Comparison of ENCODE assay signal across 32 cellular contexts in the genomic region with DNA sequence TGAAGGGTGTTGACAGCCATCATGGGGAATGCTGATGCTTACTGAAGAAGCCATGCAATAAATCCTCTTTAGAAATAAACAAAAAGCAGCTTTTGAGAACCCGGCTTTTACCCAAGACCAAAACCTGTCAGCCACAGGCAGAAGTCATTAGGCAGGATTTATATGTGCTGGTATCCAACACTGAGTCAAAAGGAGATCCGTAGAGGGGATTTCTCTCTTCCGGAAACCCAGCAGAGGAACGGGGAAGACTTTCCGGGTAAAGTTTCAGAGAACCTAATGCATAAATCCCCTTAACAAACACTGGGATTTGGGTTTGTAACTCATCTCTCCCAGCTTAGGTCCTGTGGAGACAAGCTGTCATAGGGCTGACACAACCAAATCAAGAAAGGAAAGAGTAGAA.
"Had no signal": no experiment of that assay in that cellular context is flagged by ENCODE, and none has a peak within 500 bp of the region (broad histone marks: within the 10 kb centered on the region; RNA-seq: fewer than 3 reads in every experiment).

No MANE protein-coding gene starts in this region.

- H3K27me3 Mint-ChIP-seq: activated B cell treated with CpG ODN at 0.5 μM for 24 hours; activated CD8-positive, alpha-beta T cell treated with anti-CD3 and anti-CD28 coated beads for 36 hours; activated naive CD4-positive, alpha-beta T cell treated with anti-CD3 and anti-CD28 coated beads, Interleukin-2, amount 50 U/mL, for 24 hours; activated naive CD8-positive, alpha-beta T cell treated with anti-CD3 and anti-CD28 coated beads, Interleukin-2, amount 10 ng/mL, durations not matched to agents 7 days and 5 days; activated T-cell treated with anti-CD3 and anti-CD28 coated beads, Interleukin-2, amount 50 U/mL, for 24 hours; brain had no signal

- H3K27ac ChIP-seq: KMS-11, Peyer's patch, SJSA1 had no signal

- H3K36me3 ChIP-seq: Peyer's patch, SJSA1 had no signal

- ATAC-seq: activated CD8-positive, alpha-beta T cell treated with anti-CD3 and anti-CD28 coated beads for 36 hours; PC-3 had no signal

- H3K27ac Mint-ChIP-seq: activated B cell treated with CpG ODN at 0.5 μM for 24 hours; activated CD8-positive, alpha-beta T cell treated with anti-CD3 and anti-CD28 coated beads for 36 hours; activated naive CD4-positive, alpha-beta T cell treated with anti-CD3 and anti-CD28 coated beads, Interleukin-2, amount 50 U/mL, for 24 hours; activated naive CD8-positive, alpha-beta T cell treated with anti-CD3 and anti-CD28 coated beads, Interleukin-2, amount 10 ng/mL, durations not matched to agents 7 days and 5 days; activated T-cell treated with anti-CD3 and anti-CD28 coated beads, Interleukin-2, amount 50 U/mL, for 24 hours; activated T-helper 2 cell treated with anti-CD3 and anti-CD28 coated beads, Interferon-gamma antibody, Interleukin-2, Interleukin-4, amounts not matched to agents 10 μg/mL and 5 μg/mL and 100 μg/mL, durations not matched to agents 14 hours and 24 hours and 36 hours; T-helper 1 cell treated with Interleukin-12 subunit alpha and Interleukin-12 subunit beta and Interleukin-4 antibody, amounts not matched to agents 30 μg/mL and 1 μg/mL, for 36 hours; T-helper 2 cell treated with Interferon-gamma antibody and Interleukin-4, amounts not matched to agents 5 μg/mL and 100 μg/mL, for 36 hours had no signal

- H3K4me1 Mint-ChIP-seq: activated B cell treated with CpG ODN at 0.5 μM for 24 hours; activated naive CD4-positive, alpha-beta T cell treated with anti-CD3 and anti-CD28 coated beads, Interleukin-2, amount 50 U/mL, for 24 hours; activated naive CD8-positive, alpha-beta T cell treated with anti-CD3 and anti-CD28 coated beads, Interleukin-2, amount 10 ng/mL, durations not matched to agents 7 days and 5 days had no signal

- H3K4me1 ChIP-seq: Peyer's patch, SJSA1 had no signal

- H3K4me3 Mint-ChIP-seq: activated B cell treated with CpG ODN at 0.5 μM for 24 hours; activated CD8-positive, alpha-beta T cell treated with anti-CD3 and anti-CD28 coated beads for 36 hours; activated naive CD4-positive, alpha-beta T cell treated with anti-CD3 and anti-CD28 coated beads, Interleukin-2, amount 50 U/mL, for 24 hours; activated naive CD8-positive, alpha-beta T cell treated with anti-CD3 and anti-CD28 coated beads, Interleukin-2, amount 10 ng/mL, durations not matched to agents 7 days and 5 days; activated T-cell treated with anti-CD3 and anti-CD28 coated beads, Interleukin-2, amount 50 U/mL, for 24 hours; T-helper 1 cell treated with Interleukin-12 subunit alpha and Interleukin-12 subunit beta and Interleukin-4 antibody, amounts not matched to agents 30 μg/mL and 1 μg/mL, for 36 hours; T-helper 2 cell treated with Interferon-gamma antibody and Interleukin-4, amounts not matched to agents 5 μg/mL and 100 μg/mL, for 36 hours had no signal

- H3K4me3 ChIP-seq: Peyer's patch, SJSA1 had no signal

- H3K27me3 ChIP-seq: Peyer's patch, SJSA1 had no signal

- H3K9me3 Mint-ChIP-seq: activated B cell treated with CpG ODN at 0.5 μM for 24 hours; activated CD8-positive, alpha-beta T cell treated with anti-CD3 and anti-CD28 coated beads for 36 hours; activated naive CD4-positive, alpha-beta T cell treated with anti-CD3 and anti-CD28 coated beads, Interleukin-2, amount 50 U/mL, for 24 hours; activated T-cell treated with anti-CD3 and anti-CD28 coated beads, Interleukin-2, amount 50 U/mL, for 24 hours; activated T-helper 2 cell treated with anti-CD3 and anti-CD28 coated beads, Interferon-gamma antibody, Interleukin-2, Interleukin-4, amounts not matched to agents 10 μg/mL and 5 μg/mL and 100 μg/mL, durations not matched to agents 14 hours and 24 hours and 36 hours; T-helper 1 cell treated with Interleukin-12 subunit alpha and Interleukin-12 subunit beta and Interleukin-4 antibody, amounts not matched to agents 30 μg/mL and 1 μg/mL, for 36 hours; T-helper 2 cell treated with Interferon-gamma antibody and Interleukin-4, amounts not matched to agents 5 μg/mL and 100 μg/mL, for 36 hours had no signal

- DNase-seq: activated B cell treated with CpG ODN at 0.5 μM for 24 hours; activated CD4-positive, alpha-beta T cell treated with anti-CD3 and anti-CD28 coated beads for 48 hours; activated CD4-positive, alpha-beta T cell treated with anti-CD3 and anti-CD28 coated beads, Interleukin-2, amount 50 U/mL, for 4 hours; activated CD4-positive, CD25-positive, alpha-beta regulatory T cell treated with anti-CD3 and anti-CD28 coated beads, Interleukin-2, amount 50 U/mL, for 72 hours; activated CD8-positive, alpha-beta T cell treated with anti-CD3 and anti-CD28 coated beads for 36 hours; activated gamma-delta T cell; activated naive CD4-positive, alpha-beta T cell treated with Interleukin-2 at 50 U/mL for 16 hours; activated naive CD8-positive, alpha-beta T cell treated with anti-CD3 and anti-CD28 coated beads, Interleukin-2, amount 10 ng/mL, durations not matched to agents 7 days and 5 days; activated T-cell treated with anti-CD3 and anti-CD28 coated beads, Interleukin-2, amount 50 U/mL, for 24 hours; central memory CD4-positive, alpha-beta T cell; NCI-H1092 treated with DMSO at 0.1 percent for 48 hours; NCI-H1417; NCI-H187 treated with DMSO at 0.1 percent for 48 hours; NCI-H2081; NCI-H2171 treated with DMSO at 0.1 percent for 48 hours; NCI-H2227 treated with DMSO at 0.1 percent for 48 hours; NCI-H446 treated with DMSO at 0.1 percent for 48 hours; NCI-H524; NCI-H69; NK-92 treated with Interleukin-12 subunit alpha and Interleukin-12 subunit beta, amount 100 ng/mL, for 24 hours; PC-3; Peyer's patch; RPMI8226; SHP77 treated with DMSO at 0.1 percent for 48 hours; SK-N-SH had no signal

- H3K4me2 ChIP-seq: KMS-11, SK-N-SH had no signal

- H3K9me3 ChIP-seq: Peyer's patch, SJSA1, SK-N-SH had no signal

- H3K9ac ChIP-seq: KMS-11, SK-N-SH had no signal
